Comparison of ENCODE assay signal across 8 cellular contexts in genomic region chr17:29145289-29146058, GRCh38. TPM values are rescaled to one million over a fixed set of nuclear protein-coding genes. Genes with fewer than 3 reads are reported as not detected.
DNase-seq lines count a peak whose midpoint lies in the region; ATAC-seq lines count a peak whose summit lies in the region.

No MANE protein-coding gene starts in this region.

- no peak overlapping the region for H3K4me3 ChIP-seq in CD8-positive, alpha-beta memory T cell (ENCODE audit: low read length)
- H3K4me3 ChIP-seq in right cardiac atrium (ENCODE audit: low read length) (no peak overlapping the region), skin epidermis (no peak overlapping the region)

- peak overlapping the region; percentile 65 to 94 (median 87) for H3K27ac Mint-ChIP-seq in CD8-positive, alpha-beta memory T cell

- peak overlapping the region in 1 of 7 donors; percentile 53 for H3K4me3 Mint-ChIP-seq in CD8-positive, alpha-beta memory T cell

- H3K27ac ChIP-seq in CD8-positive, alpha-beta memory T cell (ENCODE audit: low read depth, low read length) = no peak overlapping the region
- peak overlapping the region; percentile 47 for H3K27ac ChIP-seq in right cardiac atrium (ENCODE audit: low read length)
- H3K27ac ChIP-seq in skin epidermis = peak overlapping the region in 13 of 21 experiments; percentile 2 to 61 (median 28)

- intact Hi-C loops in right cardiac atrium (cut with DNase I) = loop anchor here (5.0 kb wide), 4 partner anchors 37 to 77 kb away; partner anchors contain the start of gene MYO18A (in 2 of the 4)

- H3K9me3 ChIP-seq in CD8-positive, alpha-beta memory T cell (ENCODE audit: low read length) = no peaks in the 10 kb centered on the region
- no peaks in the 10 kb centered on the region for H3K9me3 ChIP-seq in right cardiac atrium (ENCODE audit: control insufficient read depth, low read length)

- H3K36me3 ChIP-seq in CD8-positive, alpha-beta memory T cell (ENCODE audit: insufficient read depth, low read length) = no peaks in the 10 kb centered on the region

- H3K9me3 Mint-ChIP-seq in CD8-positive, alpha-beta memory T cell = no peaks in the 10 kb centered on the region

- H3K27me3 Mint-ChIP-seq in CD8-positive, alpha-beta memory T cell = peaks cover 0 to 2% of the 10 kb centered on the region in 2 donors

- H3K36me3 Mint-ChIP-seq in CD8-positive, alpha-beta memory T cell = peaks cover 0 to 5% (median 2%) of the 10 kb centered on the region in 3 donors

- CTCF ChIA-PET in CD8-positive, alpha-beta memory T cell (lab: Charles Lee) = interaction anchor here (0.6 to 7.5 kb wide), 20 partner anchors 8 to 594 kb away, joined by 3 to 211 read pairs (median 4); partner anchors contain the start of gene MYO18A

- POLR2A ChIA-PET in CD8-positive, alpha-beta memory T cell (lab: Charles Lee) = interaction anchor here (0.9 to 1.4 kb wide), 3 partner anchors 21 to 34 kb away, joined by 3 to 4 read pairs (median 3); partner anchors contain the start of gene MYO18A

- peaks cover 46 to 81% (median 60%) of the 10 kb centered on the region in 3 donors for H3K4me1 Mint-ChIP-seq in CD8-positive, alpha-beta memory T cell

- WGBS in right cardiac atrium = 38% methylated on average over 12 of the region's 12 CpGs

- peak; percentile 45 to 82 (median 65) for DNase-seq in CD8-positive, alpha-beta memory T cell
- DNase-seq in NCI-H1417 treated with DMSO at 0.1 percent for 48 hours (lab: John Stamatoyannopoulos, UW) (peak; percentile 10), T-helper 2 cell (peak in 4 of 5 experiments; percentile 48 to 89 (median 52)), amniotic epithelial cell (ENCODE audit: low read depth) (peak; percentile 84), right cardiac atrium (peak; percentile 70 to 79 (median 78))

- peaks cover 43% of the 10 kb centered on the region for H3K4me1 ChIP-seq in CD8-positive, alpha-beta memory T cell (ENCODE audit: insufficient read depth, low read length)
- peaks cover 19% of the 10 kb centered on the region for H3K4me1 ChIP-seq in right cardiac atrium (ENCODE audit: control insufficient read depth, insufficient read depth, low read length)

- no peaks in the 10 kb centered on the region for H3K27me3 ChIP-seq in CD8-positive, alpha-beta memory T cell (ENCODE audit: insufficient read depth, low read length, poor library complexity, severe bottlenecking)
- no peaks in the 10 kb centered on the region for H3K27me3 ChIP-seq in right cardiac atrium (ENCODE audit: control insufficient read depth, insufficient read depth)

- ATAC-seq in GM21786 (IDR thresholded peaks at IDR 0.05; ENCODE audit: unreplicated experiment) (peak; percentile 37), right cardiac atrium (peak; percentile 34 to 42), GM19455 (IDR thresholded peaks at IDR 0.05; ENCODE audit: unreplicated experiment) (no peak)

RNA-seq across cellular contexts. Expression of gene MYO18A, which starts 34.7 kb away (rescaled TPM):
- total RNA-seq in CD8-positive, alpha-beta memory T cell = 10 to 100 TPM; 34.0 to 39.7 TPM
- 39.7 TPM for polyA plus RNA-seq in CD8-positive, alpha-beta memory T cell
- total RNA-seq in right cardiac atrium = 100 to 1,000 TPM; 206 to 312 (median 277) TPM
- 248 TPM for polyA plus RNA-seq in right cardiac atrium

Comparison
In these comparisons a context has a peak if more than half of its experiments do, and no peak if none do; other contexts are left out.
1. DNase-seq: peak in every context shown above with its lines; median percentile 84 in amniotic epithelial cell; 78 in right cardiac atrium; 65 in CD8-positive, alpha-beta memory T cell; 52 in T-helper 2 cell; 10 in NCI-H1417 treated with DMSO at 0.1 percent for 48 hours.
2. RNA of gene MYO18A, which starts 34.7 kb away (total RNA-seq): 206 to 312 TPM in right cardiac atrium; 34.0 to 39.7 TPM in CD8-positive, alpha-beta memory T cell; every median in the first group is over 4 times any median in the second.